25 cellular contexts compared by ENCODE assay signal in the genomic region with DNA sequence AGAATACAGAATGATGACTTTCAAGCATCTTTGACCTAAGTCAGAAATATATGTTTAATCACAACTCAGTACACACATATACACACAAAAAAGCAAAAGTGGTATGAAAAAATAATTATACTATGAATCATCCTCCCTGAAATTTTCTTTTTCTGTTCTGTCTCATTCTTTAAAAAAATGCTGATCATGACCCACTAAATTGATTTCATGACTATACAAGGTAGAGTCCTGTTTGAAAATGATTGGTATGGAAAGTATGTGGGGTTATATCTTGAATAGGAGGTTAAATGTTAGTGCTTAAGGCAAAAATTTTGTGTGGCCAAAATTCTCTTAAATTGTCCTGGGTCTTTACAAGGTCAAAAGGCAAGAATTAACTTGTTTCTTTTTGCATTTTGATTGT.
"Had no signal": no experiment of that assay in that cellular context is flagged by ENCODE, and none has a peak within 500 bp of the region (broad histone marks: within the 10 kb centered on the region; RNA-seq: fewer than 3 reads in every experiment).

No MANE protein-coding gene starts in this region.

- H3K27ac ChIP-seq: gastrocnemius medialis, neutrophil, parathyroid adenoma, right atrium auricular region, stomach, testis, tibial artery had no signal

- H3K4me3 ChIP-seq: gastrocnemius medialis, lung, right atrium auricular region, smooth muscle cell, stomach, testis, tibial artery had no signal

- H3K4me1 ChIP-seq: gastrocnemius medialis, parathyroid adenoma, right atrium auricular region, stomach, testis, tibial artery had no signal

- ATAC-seq: effector memory CD8-positive, alpha-beta T cell; gastrocnemius medialis; left lobe of liver; natural killer cell; sciatic nerve; stimulated activated effector memory CD8-positive, alpha-beta T cell treated with anti-CD3 and anti-CD28 coated beads, Interleukin-12 subunit alpha, Interleukin-12 subunit beta, amount 100 ng/mL, for 72 hours had no signal

- H3K4me1 Mint-ChIP-seq: memory B cell; stimulated activated effector memory CD8-positive, alpha-beta T cell treated with anti-CD3 and anti-CD28 coated beads, Interleukin-12 subunit alpha, Interleukin-12 subunit beta, amount 100 ng/mL, for 72 hours had no signal

- H3K27ac Mint-ChIP-seq: effector memory CD8-positive, alpha-beta T cell; memory B cell; natural killer cell; progenitor cell of endocrine pancreas; stimulated activated effector memory CD8-positive, alpha-beta T cell treated with anti-CD3 and anti-CD28 coated beads, Interleukin-12 subunit alpha, Interleukin-12 subunit beta, amount 100 ng/mL, for 72 hours; type B pancreatic cell had no signal

- H3K4me3 Mint-ChIP-seq: effector memory CD8-positive, alpha-beta T cell; memory B cell; natural killer cell; stimulated activated effector memory CD8-positive, alpha-beta T cell treated with anti-CD3 and anti-CD28 coated beads, Interleukin-12 subunit alpha, Interleukin-12 subunit beta, amount 100 ng/mL, for 72 hours; type B pancreatic cell had no signal

- H3K36me3 ChIP-seq: gastrocnemius medialis, neutrophil, right atrium auricular region, stomach, tibial artery had no signal

- DNase-seq: cortex of kidney; effector memory CD8-positive, alpha-beta T cell; erythroblast; gastrocnemius medialis; head of caudate nucleus; kidney; natural killer cell; stimulated activated CD4-positive, alpha-beta T cell treated with anti-CD3 and anti-CD28 coated beads, Interleukin-12 subunit alpha, Interleukin-12 subunit beta, amount 100 ng/mL, for 4 hours; stimulated activated CD4-positive, alpha-beta T cell treated with anti-CD3 and anti-CD28 coated beads, Interleukin-1b, Interleukin-23, amount 100 ng/mL, for 48 hours; stimulated activated CD4-positive, alpha-beta T cell treated with anti-CD3 and anti-CD28 coated beads, Interleukin-4, amount 100 ng/mL, for 1 hour; stimulated activated naive CD4-positive, alpha-beta T cell treated with Interleukin-2 at 50 U/mL for 16 hours; stomach; testis; tibial artery had no signal

- H3K27me3 ChIP-seq: gastrocnemius medialis, neutrophil, right atrium auricular region, stomach, testis, tibial artery had no signal

- H3K36me3 Mint-ChIP-seq: memory B cell; natural killer cell; stimulated activated effector memory CD8-positive, alpha-beta T cell treated with anti-CD3 and anti-CD28 coated beads, Interleukin-12 subunit alpha, Interleukin-12 subunit beta, amount 100 ng/mL, for 72 hours; type B pancreatic cell had no signal

- H3K27me3 Mint-ChIP-seq: progenitor cell of endocrine pancreas had no signal

- H3K9me3 ChIP-seq: gastrocnemius medialis, neutrophil, right atrium auricular region, testis had no signal
